In the genomic region with DNA sequence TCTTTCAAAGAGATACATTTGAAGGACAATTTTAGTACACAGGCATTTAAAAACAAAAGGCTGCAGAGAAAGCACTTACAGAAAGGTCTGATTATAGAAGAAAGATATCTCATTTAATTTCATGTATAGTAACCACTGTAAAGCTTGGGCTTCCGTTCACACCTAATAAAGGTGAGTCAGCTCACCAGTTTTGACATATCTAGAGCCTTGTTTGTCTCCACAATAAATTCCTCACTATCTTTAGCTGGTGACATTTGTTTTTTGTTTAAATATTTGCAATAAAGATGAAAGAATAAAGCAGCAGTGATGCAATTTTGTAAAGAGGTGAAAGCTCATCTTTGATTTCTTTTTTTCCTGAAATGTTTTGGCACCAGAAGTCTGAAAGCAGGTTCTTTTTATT, we compare ENCODE assay signal across 3 cellular contexts.
TF ChIP-seq lines count a peak whose summit lies in the region.

No MANE protein-coding gene starts in this region.

TF ChIP-seq in A549, 52 proteins besides CTCF, POLR2A, EP300 and RAD21 (continued from another document):
- TF ChIP-seq CEBPB (IDR thresholded peaks at IDR 0.05) (no peak), ESRRA (IDR thresholded peaks at IDR 0.05; ENCODE audit: borderline replicate concordance, low read length) (no peak), SMC3 (IDR thresholded peaks at IDR 0.05) (no peak), CBX2 (IDR thresholded peaks at IDR 0.05; ENCODE audit: borderline replicate concordance, low read depth) (no peak), TFCP2L1 (CRISPR knock-in tag; IDR thresholded peaks at IDR 0.05) (no peak), ZFP36 (IDR thresholded peaks at IDR 0.05; ENCODE audit: borderline replicate concordance, partially characterized antibody) (no peak), BCL3 (IDR thresholded peaks at IDR 0.05) (no peak), KDM1A (IDR thresholded peaks at IDR 0.05; ENCODE audit: low read depth) (no peak), CBX8 (IDR thresholded peaks at IDR 0.05) (no peak), TP53 (CRISPR knock-in tag; IDR thresholded peaks at IDR 0.05) (no peak), SREBF2 (IDR thresholded peaks at IDR 0.05) (no peak), EHMT2 (IDR thresholded peaks at IDR 0.05; ENCODE audit: low read depth) (no peak), MAFK (IDR thresholded peaks at IDR 0.05; ENCODE audit: partially characterized antibody) (no peak), JUNB (IDR thresholded peaks at IDR 0.05) (no peak)
- TF ChIP-seq, protein P1, sequence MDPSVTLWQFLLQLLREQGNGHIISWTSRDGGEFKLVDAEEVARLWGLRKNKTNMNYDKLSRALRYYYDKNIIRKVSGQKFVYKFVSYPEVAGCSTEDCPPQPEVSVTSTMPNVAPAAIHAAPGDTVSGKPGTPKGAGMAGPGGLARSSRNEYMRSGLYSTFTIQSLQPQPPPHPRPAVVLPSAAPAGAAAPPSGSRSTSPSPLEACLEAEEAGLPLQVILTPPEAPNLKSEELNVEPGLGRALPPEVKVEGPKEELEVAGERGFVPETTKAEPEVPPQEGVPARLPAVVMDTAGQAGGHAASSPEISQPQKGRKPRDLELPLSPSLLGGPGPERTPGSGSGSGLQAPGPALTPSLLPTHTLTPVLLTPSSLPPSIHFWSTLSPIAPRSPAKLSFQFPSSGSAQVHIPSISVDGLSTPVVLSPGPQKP (IDR thresholded peaks at IDR 0.05; ENCODE audit: low read depth, low read length), result no peak
- TF ChIP-seq, protein P2, sequence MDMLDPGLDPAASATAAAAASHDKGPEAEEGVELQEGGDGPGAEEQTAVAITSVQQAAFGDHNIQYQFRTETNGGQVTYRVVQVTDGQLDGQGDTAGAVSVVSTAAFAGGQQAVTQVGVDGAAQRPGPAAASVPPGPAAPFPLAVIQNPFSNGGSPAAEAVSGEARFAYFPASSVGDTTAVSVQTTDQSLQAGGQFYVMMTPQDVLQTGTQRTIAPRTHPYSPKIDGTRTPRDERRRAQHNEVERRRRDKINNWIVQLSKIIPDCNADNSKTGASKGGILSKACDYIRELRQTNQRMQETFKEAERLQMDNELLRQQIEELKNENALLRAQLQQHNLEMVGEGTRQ (IDR thresholded peaks at IDR 0.05), result no peak

TF ChIP-seq in neural cell, 6 proteins besides CTCF, POLR2A, EP300 and RAD21 (continued from another document):
- TF ChIP-seq, protein P3, sequence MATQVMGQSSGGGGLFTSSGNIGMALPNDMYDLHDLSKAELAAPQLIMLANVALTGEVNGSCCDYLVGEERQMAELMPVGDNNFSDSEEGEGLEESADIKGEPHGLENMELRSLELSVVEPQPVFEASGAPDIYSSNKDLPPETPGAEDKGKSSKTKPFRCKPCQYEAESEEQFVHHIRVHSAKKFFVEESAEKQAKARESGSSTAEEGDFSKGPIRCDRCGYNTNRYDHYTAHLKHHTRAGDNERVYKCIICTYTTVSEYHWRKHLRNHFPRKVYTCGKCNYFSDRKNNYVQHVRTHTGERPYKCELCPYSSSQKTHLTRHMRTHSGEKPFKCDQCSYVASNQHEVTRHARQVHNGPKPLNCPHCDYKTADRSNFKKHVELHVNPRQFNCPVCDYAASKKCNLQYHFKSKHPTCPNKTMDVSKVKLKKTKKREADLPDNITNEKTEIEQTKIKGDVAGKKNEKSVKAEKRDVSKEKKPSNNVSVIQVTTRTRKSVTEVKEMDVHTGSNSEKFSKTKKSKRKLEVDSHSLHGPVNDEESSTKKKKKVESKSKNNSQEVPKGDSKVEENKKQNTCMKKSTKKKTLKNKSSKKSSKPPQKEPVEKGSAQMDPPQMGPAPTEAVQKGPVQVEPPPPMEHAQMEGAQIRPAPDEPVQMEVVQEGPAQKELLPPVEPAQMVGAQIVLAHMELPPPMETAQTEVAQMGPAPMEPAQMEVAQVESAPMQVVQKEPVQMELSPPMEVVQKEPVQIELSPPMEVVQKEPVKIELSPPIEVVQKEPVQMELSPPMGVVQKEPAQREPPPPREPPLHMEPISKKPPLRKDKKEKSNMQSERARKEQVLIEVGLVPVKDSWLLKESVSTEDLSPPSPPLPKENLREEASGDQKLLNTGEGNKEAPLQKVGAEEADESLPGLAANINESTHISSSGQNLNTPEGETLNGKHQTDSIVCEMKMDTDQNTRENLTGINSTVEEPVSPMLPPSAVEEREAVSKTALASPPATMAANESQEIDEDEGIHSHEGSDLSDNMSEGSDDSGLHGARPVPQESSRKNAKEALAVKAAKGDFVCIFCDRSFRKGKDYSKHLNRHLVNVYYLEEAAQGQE (IDR thresholded peaks at IDR 0.05; ENCODE audit: borderline replicate concordance), result no peak
- no peak for TF ChIP-seq MXI1 (conservative IDR thresholded peaks at IDR 0.05; ENCODE audit: poor library complexity, severe bottlenecking)
TF ChIP-seq in neural cell: peak in this region for 0.

TF ChIP-seq in HEK293T, 16 proteins besides CTCF, POLR2A, EP300 and RAD21 (continued from another document):
- TF ChIP-seq PKNOX1 (IDR thresholded peaks at IDR 0.05), result no peak
- no peak for TF ChIP-seq SUZ12 (IDR thresholded peaks at IDR 0.05)
- TF ChIP-seq NFRKB (IDR thresholded peaks at IDR 0.05), result no peak
- TF ChIP-seq L3MBTL2 (conservative IDR thresholded peaks at IDR 0.05), result no peak
- no peak for TF ChIP-seq BHLHE40 (IDR thresholded peaks at IDR 0.05; ENCODE audit: borderline replicate concordance)
